Comparison of ENCODE assay signal across 18 cellular contexts in the genomic region with DNA sequence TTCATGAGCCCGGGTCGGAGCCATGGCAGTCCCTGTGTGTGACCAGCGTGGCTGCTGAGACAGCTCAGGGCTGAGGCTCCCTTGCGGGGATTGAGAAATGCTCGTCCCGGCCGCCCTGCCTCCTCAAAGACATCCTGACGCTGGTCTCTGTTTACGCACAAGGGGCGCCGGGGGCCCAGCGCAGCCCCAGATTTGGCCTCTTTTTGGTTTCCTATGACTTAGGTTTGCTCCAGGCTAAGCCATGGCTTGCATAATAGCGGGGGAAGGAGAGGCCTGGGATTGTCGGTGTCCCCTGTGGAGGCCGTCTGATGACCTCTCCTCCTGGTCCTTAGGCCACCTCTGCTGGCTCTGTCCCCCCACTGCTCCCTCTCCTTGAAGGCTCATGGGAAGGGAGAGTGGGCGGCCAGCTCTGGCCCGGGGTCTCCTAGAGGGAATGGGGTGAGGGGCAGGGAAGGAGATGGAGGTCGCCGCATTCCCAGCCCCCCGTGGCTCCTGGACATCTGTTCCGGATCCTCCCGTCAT. TPM values are rescaled to one million over a fixed set of nuclear protein-coding genes. Genes with fewer than 3 reads are reported as not detected.
DNase-seq lines count a peak whose midpoint lies in the region; TF ChIP-seq lines count a peak whose summit lies in the region.
"Had no signal": no experiment of that assay in that cellular context is flagged by ENCODE, and none has a peak within 500 bp of the region (broad histone marks: within the 10 kb centered on the region; RNA-seq: fewer than 3 reads in every experiment).

No MANE protein-coding gene starts in this region.

- peak; percentile 13 for DNase-seq in AG10803 (ENCODE audit: low read depth)
- DNase-seq in NB4 (ENCODE audit: low read depth) = peak; percentile 31
- DNase-seq in fibroblast of villous mesenchyme (ENCODE audit: low read depth) = peak; percentile 82
- no peak for DNase-seq in neural crest cell (ENCODE audit: low read depth, low spot score)
- no peak for DNase-seq in NCI-H510A treated with DMSO at 0.1 percent for 48 hours (lab: John Stamatoyannopoulos, UW)
- DNase-seq in KG1 (lab: John Stamatoyannopoulos, UW) = no peak
- DNase-seq in activated naive CD4-positive, alpha-beta T cell treated with anti-CD3 and anti-CD28 coated beads, Interleukin-2, amount 50 U/mL, for 16 hours = no peak
- no peak for DNase-seq in NCI-H2227 treated with DMSO at 0.1 percent for 48 hours (lab: John Stamatoyannopoulos, UW)
- DNase-seq: GF-D8; immature natural killer cell; MV-4-11; naive thymus-derived CD4-positive, alpha-beta T cell; NCI-H2029; NCI-H446 treated with DMSO at 0.1 percent for 48 hours; T-helper 9 cell had no signal

- no peak overlapping the region for H3K4me3 ChIP-seq in AG10803 (ENCODE audit: low read length)
- H3K4me3 ChIP-seq in NB4 (ENCODE audit: low read depth, low read length) = no peak overlapping the region
- H3K4me3 ChIP-seq in fibroblast of villous mesenchyme (ENCODE audit: low read depth, low read length) = peak overlapping the region; percentile 32
- H3K4me3 ChIP-seq: GM12878, prostate gland had no signal

- H3K27ac Mint-ChIP-seq in neural crest cell (ENCODE audit: unreplicated experiment) = no peak overlapping the region
- H3K27ac Mint-ChIP-seq: immature natural killer cell; naive thymus-derived CD4-positive, alpha-beta T cell had no signal

- no peak for TF ChIP-seq POLR2A in NB4 (IDR thresholded peaks at IDR 0.05; ENCODE audit: extremely low read depth, insufficient read length)

- peak overlapping the region; percentile 14 for H3K4me3 Mint-ChIP-seq in neural crest cell
- H3K4me3 Mint-ChIP-seq: immature natural killer cell; naive thymus-derived CD4-positive, alpha-beta T cell had no signal

- H3K9me3 Mint-ChIP-seq in neural crest cell = no peaks in the 10 kb centered on the region
- H3K9me3 Mint-ChIP-seq: immature natural killer cell had no signal

- peaks cover 56% of the 10 kb centered on the region for H3K27me3 Mint-ChIP-seq in neural crest cell (ENCODE audit: low read depth)

- no peak for TF ChIP-seq CTCF in AG10803 (conservative IDR thresholded peaks at IDR 0.05; ENCODE audit: low read length)
- no peak for TF ChIP-seq CTCF in NB4 (IDR thresholded peaks at IDR 0.05; ENCODE audit: low read depth, low read length)
- TF ChIP-seq CTCF in fibroblast of villous mesenchyme (IDR thresholded peaks at IDR 0.05; ENCODE audit: insufficient read depth, low read depth, low read length) = no peak
- no peak for TF ChIP-seq CTCF in neural crest cell (conservative IDR thresholded peaks at IDR 0.05)

- H3K36me3 Mint-ChIP-seq in neural crest cell (ENCODE audit: low read depth) = no peaks in the 10 kb centered on the region
- H3K36me3 Mint-ChIP-seq: immature natural killer cell; naive thymus-derived CD4-positive, alpha-beta T cell had no signal

- peaks cover 24% of the 10 kb centered on the region for H3K4me1 Mint-ChIP-seq in neural crest cell
- H3K4me1 Mint-ChIP-seq: immature natural killer cell had no signal

RNA-seq across cellular contexts. Expression of a gene that starts 3.5 kb away (rescaled TPM):
- total RNA-seq in fibroblast of villous mesenchyme = 0.43 and 1.3 TPM in 2 replicates
- 2.8 and 4.0 TPM in 2 replicates for total RNA-seq in neural crest cell
- total RNA-seq: bronchial epithelial cell had no signal

Comparison
In these comparisons a context has a peak if more than half of its experiments do, and no peak if none do; other contexts are left out.
1. DNase-seq: peak in AG10803 (single experiment), NB4 (single experiment) and fibroblast of villous mesenchyme (single experiment); none in neural crest cell (single experiment), NCI-H510A treated with DMSO at 0.1 percent for 48 hours (single experiment), KG1 (single experiment), activated naive CD4-positive, alpha-beta T cell treated with anti-CD3 and anti-CD28 coated beads, Interleukin-2, amount 50 U/mL, for 16 hours (single experiment) and NCI-H2227 treated with DMSO at 0.1 percent for 48 hours (single experiment).